Comparison of ENCODE assay signal across 12 cellular contexts in the genomic region with DNA sequence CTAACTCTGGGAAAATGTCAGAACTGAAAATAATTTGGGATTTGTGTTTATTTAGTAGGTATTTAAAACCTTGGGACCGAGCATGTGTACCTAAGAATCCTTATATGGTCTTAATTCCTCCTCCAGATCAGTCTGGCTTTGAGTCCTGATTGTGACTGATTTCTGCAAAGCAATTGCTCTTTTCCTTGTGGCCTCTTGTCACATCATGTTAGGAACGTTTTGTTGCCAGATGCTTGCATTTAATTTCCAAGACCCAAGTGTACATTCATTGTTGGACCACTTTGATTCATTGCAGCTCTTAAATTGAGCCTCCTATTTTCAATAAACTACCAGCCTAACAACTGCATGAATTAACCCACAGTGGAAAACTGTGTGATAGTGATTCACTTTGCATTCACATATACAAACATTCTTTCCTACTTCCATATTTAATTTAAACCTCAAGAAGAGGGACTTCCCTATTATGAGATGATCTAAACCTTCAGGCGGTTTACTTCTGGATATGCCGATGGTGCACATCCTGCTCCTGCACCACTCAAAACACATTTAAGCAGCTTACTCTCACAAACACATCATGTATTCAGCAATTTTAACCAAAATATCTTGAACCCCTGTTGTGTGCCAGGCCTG.
DNase-seq lines count a peak whose midpoint lies in the region; ATAC-seq and TF ChIP-seq lines count a peak whose summit lies in the region.
"Had no signal": no experiment of that assay in that cellular context is flagged by ENCODE, and none has a peak within 500 bp of the region (broad histone marks: within the 10 kb centered on the region; RNA-seq: fewer than 3 reads in every experiment).

No MANE protein-coding gene starts in this region.

- TF ChIP-seq CTCF in esophagus muscularis mucosa (IDR thresholded peaks at IDR 0.05) (no peak), breast epithelium (IDR thresholded peaks at IDR 0.05) (no peak)

- no peak for TF ChIP-seq POLR2A in esophagus muscularis mucosa (IDR thresholded peaks at IDR 0.05; ENCODE audit: low read depth)
- no peak for TF ChIP-seq POLR2A in breast epithelium (IDR thresholded peaks at IDR 0.05)

- intact Hi-C loops in activated CD4-positive, alpha-beta memory T cell treated with anti-CD3 and anti-CD28 coated beads for 36 hours (cut with micrococcal nuclease) = loop anchor here (1.0 kb wide), 6 partner anchors 8 to 114 kb away; no protein-coding TSS in a partner anchor
- intact Hi-C loops in esophagus muscularis mucosa (cut with DNase I) (no loop called here), breast epithelium (cut with DNase I; ENCODE audit: low total_unique reads) (no loop called here)

- H3K27me3 ChIP-seq in esophagus muscularis mucosa = no peaks in the 10 kb centered on the region
- no peaks in the 10 kb centered on the region for H3K27me3 ChIP-seq in breast epithelium

- H3K4me3 ChIP-seq in esophagus muscularis mucosa (no peak overlapping the region), breast epithelium (no peak overlapping the region)
- H3K4me3 ChIP-seq: mucosa of descending colon had no signal

- peaks cover 87 to 92% (median 91%) of the 10 kb centered on the region in 4 donors for H3K4me1 ChIP-seq in esophagus muscularis mucosa
- H3K4me1 ChIP-seq in breast epithelium = peaks cover 0 to 29% of the 10 kb centered on the region in 2 donors

- peaks cover 81% of the 10 kb centered on the region for H3K4me1 Mint-ChIP-seq in activated CD4-positive, alpha-beta memory T cell treated with anti-CD3 and anti-CD28 coated beads for 36 hours (ENCODE audit: low read depth)
- peaks cover 55% of the 10 kb centered on the region for H3K4me1 Mint-ChIP-seq in activated CD4-positive, alpha-beta memory T cell treated with anti-CD3 and anti-CD28 coated beads, Interleukin-2, amount 10 ng/mL, durations not matched to agents 7 days and 5 days
- peaks cover 46% of the 10 kb centered on the region for H3K4me1 Mint-ChIP-seq in T-helper 17 cell

- peaks cover 37% of the 10 kb centered on the region for H3K36me3 Mint-ChIP-seq in activated CD4-positive, alpha-beta memory T cell treated with anti-CD3 and anti-CD28 coated beads for 36 hours
- H3K36me3 Mint-ChIP-seq in activated CD4-positive, alpha-beta memory T cell treated with anti-CD3 and anti-CD28 coated beads, Interleukin-2, amount 10 ng/mL, durations not matched to agents 7 days and 5 days (ENCODE audit: low read depth) = peaks cover 55% of the 10 kb centered on the region
- peaks cover 7% of the 10 kb centered on the region for H3K36me3 Mint-ChIP-seq in T-helper 17 cell (ENCODE audit: low read depth)

- TF ChIP-seq EP300 in esophagus muscularis mucosa (IDR thresholded peaks at IDR 0.05) = no peak

- CTCF ChIA-PET in activated CD4-positive, alpha-beta memory T cell treated with anti-CD3 and anti-CD28 coated beads for 36 hours (lab: Charles Lee) = interaction anchor here (1.0 to 3.5 kb wide), 3 partner anchors 45 to 118 kb away, joined by 3 to 13 read pairs (median 13); a partner anchor contains a TSS
- CTCF ChIA-PET in activated CD4-positive, alpha-beta memory T cell treated with anti-CD3 and anti-CD28 coated beads, Interleukin-2, amount 10 ng/mL, durations not matched to agents 7 days and 5 days (lab: Charles Lee) = interaction anchor here (1.1 kb wide), 1 partner anchor 10 kb away, joined by 4 read pairs; no protein-coding TSS in a partner anchor

- H3K9me3 ChIP-seq in T-helper 17 cell (ENCODE audit: control insufficient read depth, low read length, poor library complexity, severe bottlenecking) (no peaks in the 10 kb centered on the region), esophagus muscularis mucosa (no peaks in the 10 kb centered on the region), breast epithelium (no peaks in the 10 kb centered on the region)
- H3K9me3 ChIP-seq: mucosa of descending colon had no signal

- H3K36me3 ChIP-seq in esophagus muscularis mucosa = peaks cover 0 to 7% (median 5%) of the 10 kb centered on the region in 4 donors
- no peaks in the 10 kb centered on the region for H3K36me3 ChIP-seq in breast epithelium

- peak overlapping the region; percentile 1 to 80 (median 43) for H3K27ac ChIP-seq in esophagus muscularis mucosa (replicated peaks in 1 of 4)
- peak overlapping the region; percentile 10 for H3K27ac ChIP-seq in substantia nigra (ENCODE audit: low read depth, low read length, poor library complexity, severe bottlenecking)
- H3K27ac ChIP-seq in breast epithelium = peak overlapping the region in 1 of 2 donors; percentile 40

- no peaks in the 10 kb centered on the region for H3K27me3 Mint-ChIP-seq in activated CD4-positive, alpha-beta memory T cell treated with anti-CD3 and anti-CD28 coated beads for 36 hours
- no peaks in the 10 kb centered on the region for H3K27me3 Mint-ChIP-seq in activated CD4-positive, alpha-beta memory T cell treated with anti-CD3 and anti-CD28 coated beads, Interleukin-2, amount 10 ng/mL, durations not matched to agents 7 days and 5 days
- H3K27me3 Mint-ChIP-seq in T-helper 17 cell = no peaks in the 10 kb centered on the region

- WGBS in esophagus muscularis mucosa = 68% methylated on average over 4 of the region's 4 CpGs

- peak overlapping the region; percentile 6 for H3K4me3 Mint-ChIP-seq in activated CD4-positive, alpha-beta memory T cell treated with anti-CD3 and anti-CD28 coated beads for 36 hours
- H3K4me3 Mint-ChIP-seq in activated CD4-positive, alpha-beta memory T cell treated with anti-CD3 and anti-CD28 coated beads, Interleukin-2, amount 10 ng/mL, durations not matched to agents 7 days and 5 days = no peak overlapping the region
- no peak overlapping the region for H3K4me3 Mint-ChIP-seq in T-helper 17 cell

- POLR2A ChIA-PET in activated CD4-positive, alpha-beta memory T cell treated with anti-CD3 and anti-CD28 coated beads for 36 hours (lab: Charles Lee) = interaction anchor here (0.5 to 2.3 kb wide), 10 partner anchors 17 to 119 kb away, joined by 3 to 13 read pairs (median 4); a partner anchor contains a TSS
- POLR2A ChIA-PET in activated CD4-positive, alpha-beta memory T cell treated with anti-CD3 and anti-CD28 coated beads, Interleukin-2, amount 10 ng/mL, durations not matched to agents 7 days and 5 days (lab: Charles Lee) = interaction anchor here (1.4 kb wide), 1 partner anchor 12 kb away, joined by 4 read pairs; no protein-coding TSS in a partner anchor

- peak; percentile 36 for DNase-seq in activated CD4-positive, alpha-beta memory T cell treated with anti-CD3 and anti-CD28 coated beads for 36 hours
- no peak for DNase-seq in activated CD4-positive, alpha-beta memory T cell treated with anti-CD3 and anti-CD28 coated beads, Interleukin-2, amount 10 ng/mL, durations not matched to agents 7 days and 5 days
- DNase-seq in T-helper 17 cell (no peak), esophagus muscularis mucosa (ENCODE audit: extremely low spot score) (peak; percentile 26), substantia nigra (lab: John Stamatoyannopoulos, UW) (no peak), DMS79 (lab: John Stamatoyannopoulos, UW) (no peak), breast epithelium (ENCODE audit: low spot score in 2 of 2) (no peak)
- no peak for DNase-seq in stimulated activated CD8-positive, alpha-beta memory T cell treated with anti-CD3 and anti-CD28 coated beads, Interleukin-4, amount 100 ng/mL, for 48 hours
- DNase-seq: ACHN; activated CD8-positive, alpha-beta memory T cell treated with anti-CD3 and anti-CD28 coated beads, Interleukin-2, amount 50 U/mL, for 4 hours; mucosa of descending colon; NCI-H2107 had no signal

- H3K9me3 Mint-ChIP-seq in activated CD4-positive, alpha-beta memory T cell treated with anti-CD3 and anti-CD28 coated beads for 36 hours = no peaks in the 10 kb centered on the region
- no peaks in the 10 kb centered on the region for H3K9me3 Mint-ChIP-seq in activated CD4-positive, alpha-beta memory T cell treated with anti-CD3 and anti-CD28 coated beads, Interleukin-2, amount 10 ng/mL, durations not matched to agents 7 days and 5 days

- no peak for ATAC-seq in T-helper 17 cell

- peak overlapping the region; percentile 57 for H3K27ac Mint-ChIP-seq in activated CD4-positive, alpha-beta memory T cell treated with anti-CD3 and anti-CD28 coated beads for 36 hours
- no peak overlapping the region for H3K27ac Mint-ChIP-seq in activated CD4-positive, alpha-beta memory T cell treated with anti-CD3 and anti-CD28 coated beads, Interleukin-2, amount 10 ng/mL, durations not matched to agents 7 days and 5 days
- H3K27ac Mint-ChIP-seq in T-helper 17 cell = peak overlapping the region; percentile 14

Comparison
In these comparisons a context has a peak if more than half of its experiments do, and no peak if none do; other contexts are left out.
1. DNase-seq: peak in activated CD4-positive, alpha-beta memory T cell treated with anti-CD3 and anti-CD28 coated beads for 36 hours (single experiment) and esophagus muscularis mucosa (single experiment); none in activated CD4-positive, alpha-beta memory T cell treated with anti-CD3 and anti-CD28 coated beads, Interleukin-2, amount 10 ng/mL, durations not matched to agents 7 days and 5 days (single experiment), T-helper 17 cell (0 of 3), substantia nigra (0 of 49), DMS79 (single experiment), breast epithelium (0 of 2) and stimulated activated CD8-positive, alpha-beta memory T cell treated with anti-CD3 and anti-CD28 coated beads, Interleukin-4, amount 100 ng/mL, for 48 hours (single experiment).